In genomic region chr15:67259806-67260205, GRCh38 we compare ENCODE assay signal across 23 cellular contexts.
"Had no signal": no experiment of that assay in that cellular context is flagged by ENCODE, and none has a peak within 500 bp of the region (broad histone marks: within the 10 kb centered on the region; RNA-seq: fewer than 3 reads in every experiment).

No MANE protein-coding gene starts in this region.

- DNase-seq: dermis blood vessel endothelial cell; dorsolateral prefrontal cortex; effector CD4-positive, alpha-beta T cell; effector memory CD4-positive, alpha-beta T cell; foreskin keratinocyte; heart left ventricle; hypothalamus; immature natural killer cell; left cardiac atrium; left ventricle myocardium inferior; lower lobe of right lung; mesendoderm; midbrain; naive thymus-derived CD4-positive, alpha-beta T cell had no signal

- H3K27me3 ChIP-seq: dorsolateral prefrontal cortex, esophagus muscularis mucosa, foreskin keratinocyte, gastroesophageal sphincter, heart left ventricle, hepatocyte had no signal

- H3K4me1 ChIP-seq: foreskin keratinocyte, lower lobe of right lung had no signal

- FAIRE-seq: colon, endothelial cell of umbilical vein, frontal cortex, islet of Langerhans, keratinocyte had no signal

- H3K36me3 Mint-ChIP-seq: immature natural killer cell; naive thymus-derived CD4-positive, alpha-beta T cell had no signal

- ATAC-seq: foreskin keratinocyte; gastroesophageal sphincter; heart left ventricle; left cardiac atrium; lower lobe of right lung; naive thymus-derived CD4-positive, alpha-beta T cell had no signal

- H3K4me2 ChIP-seq: hepatocyte had no signal

- H3K36me3 ChIP-seq: esophagus muscularis mucosa, gastroesophageal sphincter, heart left ventricle, left ventricle myocardium inferior, lower lobe of right lung had no signal

- H2AFZ ChIP-seq: hepatocyte had no signal

- H3K27ac ChIP-seq: coronary artery, dorsolateral prefrontal cortex, esophagus muscularis mucosa, foreskin keratinocyte, gastroesophageal sphincter, heart left ventricle, hepatocyte, left ventricle myocardium inferior, lower lobe of right lung had no signal

- H3K79me2 ChIP-seq: hepatocyte had no signal

- H3K4me3 ChIP-seq: coronary artery, dorsolateral prefrontal cortex, esophagus muscularis mucosa, gastroesophageal sphincter, heart left ventricle, hepatocyte, left ventricle myocardium inferior, lower lobe of right lung had no signal

- H3K9me3 ChIP-seq: esophagus muscularis mucosa, gastroesophageal sphincter, heart left ventricle, left ventricle myocardium inferior, lower lobe of right lung had no signal

- H3K9me3 Mint-ChIP-seq: immature natural killer cell; naive thymus-derived CD4-positive, alpha-beta T cell had no signal

- H3K4me3 Mint-ChIP-seq: immature natural killer cell; naive thymus-derived CD4-positive, alpha-beta T cell had no signal
